ENCODE assay signal across 20 cellular contexts in the genomic region with DNA sequence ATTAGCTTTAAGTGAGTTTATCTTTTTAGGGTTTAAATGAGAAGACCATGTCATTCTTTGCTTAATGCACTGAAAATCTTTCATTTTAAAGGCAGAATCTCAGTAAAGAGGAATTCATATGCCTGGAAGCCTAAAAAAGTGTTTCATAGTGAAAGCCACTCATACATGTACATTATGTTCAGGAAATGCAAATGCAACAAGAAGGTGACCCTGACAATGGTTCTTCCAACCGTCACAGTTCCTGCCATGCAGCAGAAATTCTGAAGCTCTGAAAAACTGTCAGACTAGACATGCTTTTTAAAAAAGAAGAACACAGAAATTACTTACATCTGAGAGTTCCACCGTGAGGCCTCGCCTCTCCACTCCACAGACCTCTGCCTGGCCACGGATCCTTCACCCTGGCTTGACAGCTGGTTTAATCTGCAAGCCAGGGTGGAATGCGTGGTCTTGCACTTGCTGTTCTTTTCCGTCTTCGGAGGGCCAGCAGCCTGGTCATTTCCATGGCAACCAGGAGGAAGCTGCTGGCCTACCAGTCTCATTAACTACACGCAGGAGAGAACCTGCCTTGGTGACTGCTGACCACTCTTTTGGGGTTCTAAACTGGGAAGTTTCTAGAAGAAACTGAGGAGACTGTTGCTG. TPM values are rescaled to one million over a fixed set of nuclear protein-coding genes. Genes with fewer than 3 reads are reported as not detected.
A peak's percentile ranks its signal among the peaks of the same experiment; 100 is the strongest.
DNase-seq lines count a peak whose midpoint lies in the region; ATAC-seq, FAIRE-seq and TF ChIP-seq lines count a peak whose summit lies in the region.
"Had no signal": no experiment of that assay in that cellular context is flagged by ENCODE, and none has a peak within 500 bp of the region (broad histone marks: within the 10 kb centered on the region; RNA-seq: fewer than 3 reads in every experiment).

No MANE protein-coding gene starts in this region.

- H3K9me3 Mint-ChIP-seq in neural progenitor cell, result peaks cover 5% of the 10 kb centered on the region
- H3K9me3 Mint-ChIP-seq in activated CD4-positive, alpha-beta memory T cell treated with anti-CD3 and anti-CD28 coated beads, Interleukin-2, amount 10 ng/mL, durations not matched to agents 7 days and 5 days, result peaks cover 2% of the 10 kb centered on the region
- H3K9me3 Mint-ChIP-seq: natural killer cell had no signal

- intact Hi-C loops in endothelial cell of umbilical vein (cut with micrococcal nuclease), result no loop called here

- peaks cover 4% of the 10 kb centered on the region for H3F3A ChIP-seq in neural progenitor cell (ENCODE audit: low read depth)

- no TSS peak for BruUV-seq in endothelial cell of umbilical vein (replicated peaks; lab: Mats Ljungman, UMichigan)

- no peaks in the 10 kb centered on the region for H3K9me1 ChIP-seq in endothelial cell of umbilical vein (replicated peaks; ENCODE audit: control insufficient read depth, extremely low read depth, insufficient read depth, low read length)

- in situ Hi-C loops in GM13977 (cut with MboI; ENCODE audit: low pct_unique_long_range_greater_than_20kb, low sequenced_read_pairs, unreplicated experiment), result no loop called here

- peak overlapping the region; percentile 61 for H3K4me3 Mint-ChIP-seq in neural progenitor cell
- H3K4me3 Mint-ChIP-seq in activated CD4-positive, alpha-beta memory T cell treated with anti-CD3 and anti-CD28 coated beads, Interleukin-2, amount 10 ng/mL, durations not matched to agents 7 days and 5 days, result no peak overlapping the region
- H3K4me3 Mint-ChIP-seq: B cell, natural killer cell had no signal

- peak; percentile 18 for DNase-seq in GM13977 (ENCODE audit: low spot score)
- peak; percentile 8 for DNase-seq in NCI-H146 treated with DMSO at 0.1 percent for 48 hours (lab: John Stamatoyannopoulos, UW; ENCODE audit: unreplicated experiment)
- peak; percentile 40 for DNase-seq in endothelial cell of umbilical vein (ENCODE audit: low read depth, low spot score)
- DNase-seq in neural progenitor cell (ENCODE audit: low spot score), result peak; percentile 26
- DNase-seq in HK-2 (ENCODE audit: unreplicated experiment), result no peak
- no peak for DNase-seq in HEK293T (ENCODE audit: extremely low spot score)
- no peak for DNase-seq in activated CD4-positive, alpha-beta memory T cell treated with anti-CD3 and anti-CD28 coated beads, Interleukin-2, amount 10 ng/mL, durations not matched to agents 7 days and 5 days
- DNase-seq: activated CD4-positive, CD25-positive, alpha-beta regulatory T cell; activated naive CD4-positive, alpha-beta T cell; GM23248; lower lobe of right lung; natural killer cell; NCI-H2081; NCI-H774; stimulated activated CD4-positive, alpha-beta T cell treated with anti-CD3 and anti-CD28 coated beads, Interleukin-4, amount 100 ng/mL, for 4 hours had no signal

- peaks cover 3% of the 10 kb centered on the region for H3K27me3 Mint-ChIP-seq in neural progenitor cell (ENCODE audit: insufficient read depth, low read depth)
- H3K27me3 Mint-ChIP-seq in activated CD4-positive, alpha-beta memory T cell treated with anti-CD3 and anti-CD28 coated beads, Interleukin-2, amount 10 ng/mL, durations not matched to agents 7 days and 5 days, result no peaks in the 10 kb centered on the region

- H3K27me3 ChIP-seq in endothelial cell of umbilical vein (ENCODE audit: control insufficient read depth in 2 of 2, insufficient read depth in 2 of 2, low read length in 2 of 2), result peaks cover 0 to 1% of the 10 kb centered on the region in 2 experiments
- H3K27me3 ChIP-seq in neural progenitor cell, result no peaks in the 10 kb centered on the region

- H3K36me3 ChIP-seq in endothelial cell of umbilical vein (ENCODE audit: control insufficient read depth in 2 of 2, extremely low read depth in 1 of 2, insufficient read depth in 2 of 2, low read length in 2 of 2), result no peaks in the 10 kb centered on the region
- H3K36me3 ChIP-seq in neural progenitor cell, result no peaks in the 10 kb centered on the region
- H3K36me3 ChIP-seq: lower lobe of right lung, thoracic aorta had no signal

- ATAC-seq in GM18867 (IDR thresholded peaks at IDR 0.05; ENCODE audit: unreplicated experiment), result no peak
- ATAC-seq: lower lobe of right lung, natural killer cell had no signal

- H3K4me2 ChIP-seq in endothelial cell of umbilical vein (ENCODE audit: insufficient read depth, low read length) (no peak overlapping the region), neural progenitor cell (no peak overlapping the region)

- dilution Hi-C loops in endothelial cell of umbilical vein (cut with MboI; ENCODE audit: extremely low pct_ligation_motif_present, low sequenced_read_pairs), result no loop called here

- no peak overlapping the region for H3K4me3 ChIP-seq in endothelial cell of umbilical vein (replicated peaks in 1 of 3; ENCODE audit: insufficient read depth in 1 of 3, low read depth in 1 of 3, low read length in 3 of 3)
- H3K4me3 ChIP-seq in neural progenitor cell, result no peak overlapping the region
- H3K4me3 ChIP-seq: GM23248, lower lobe of right lung, thoracic aorta had no signal

- TF ChIP-seq CTCF in GM13977 (IDR thresholded peaks at IDR 0.05; ENCODE audit: extremely low read depth, insufficient read depth, missing control alignments) (no peak), endothelial cell of umbilical vein (IDR thresholded peaks at IDR 0.05; ENCODE audit: extremely low read depth in 1 of 2, insufficient read depth in 1 of 2, low read depth in 1 of 2, low read length in 2 of 2) (no peak), neural progenitor cell (IDR thresholded peaks at IDR 0.05) (no peak)

- peak overlapping the region; percentile 71 for H3K27ac Mint-ChIP-seq in neural progenitor cell
- H3K27ac Mint-ChIP-seq in activated CD4-positive, alpha-beta memory T cell treated with anti-CD3 and anti-CD28 coated beads, Interleukin-2, amount 10 ng/mL, durations not matched to agents 7 days and 5 days, result no peak overlapping the region
- H3K27ac Mint-ChIP-seq: B cell, natural killer cell had no signal

- FAIRE-seq in endothelial cell of umbilical vein (lab: Jason Lieb, UNC), result no peak
- FAIRE-seq: astrocyte, D721Med had no signal

- H3K79me2 ChIP-seq in endothelial cell of umbilical vein (ENCODE audit: control insufficient read depth, insufficient read depth, low read length) (no peaks in the 10 kb centered on the region), neural progenitor cell (ENCODE audit: low read depth) (no peaks in the 10 kb centered on the region)

- POLR2A ChIA-PET in endothelial cell of umbilical vein (lab: Charles Lee), result no interaction called here
- POLR2A ChIA-PET in HEK293T (lab: Yijun Ruan, JAX), result interaction anchor here (0.7 kb wide), 1 partner anchor 42 kb away, joined by 3 read pairs; a partner anchor contains a TSS
- POLR2A ChIA-PET in activated CD4-positive, alpha-beta memory T cell treated with anti-CD3 and anti-CD28 coated beads, Interleukin-2, amount 10 ng/mL, durations not matched to agents 7 days and 5 days (lab: Charles Lee), result no interaction called here

- H3K9me3 ChIP-seq in endothelial cell of umbilical vein (replicated peaks; ENCODE audit: control insufficient read depth, insufficient read depth, low read length) (no peaks in the 10 kb centered on the region), neural progenitor cell (ENCODE audit: low read depth) (no peaks in the 10 kb centered on the region)
- H3K9me3 ChIP-seq: thoracic aorta had no signal

- H3K36me3 Mint-ChIP-seq in neural progenitor cell, result peaks cover 3% of the 10 kb centered on the region
- H3K36me3 Mint-ChIP-seq in activated CD4-positive, alpha-beta memory T cell treated with anti-CD3 and anti-CD28 coated beads, Interleukin-2, amount 10 ng/mL, durations not matched to agents 7 days and 5 days (ENCODE audit: low read depth), result no peaks in the 10 kb centered on the region
- H3K36me3 Mint-ChIP-seq: natural killer cell had no signal

- H3K27ac ChIP-seq in endothelial cell of umbilical vein (ENCODE audit: insufficient read depth, low read depth, low read length), result no peak overlapping the region
- no peak overlapping the region for H3K27ac ChIP-seq in neural progenitor cell
- H3K27ac ChIP-seq: GM23248, lower lobe of right lung, thoracic aorta had no signal

- no peak overlapping the region for H3K9ac ChIP-seq in endothelial cell of umbilical vein (replicated peaks; ENCODE audit: extremely low read depth, insufficient read depth, low read length)
- H3K9ac ChIP-seq in neural progenitor cell, result no peak overlapping the region
- H3K9ac ChIP-seq: GM23248 had no signal

- CTCF ChIA-PET in endothelial cell of umbilical vein (lab: Charles Lee), result interaction anchor here (1.0 to 1.1 kb wide), 2 partner anchors 13 kb away, joined by 3 to 4 read pairs; no protein-coding TSS in a partner anchor
- CTCF ChIA-PET in HEK293T (lab: Yijun Ruan, JAX), result interaction anchor here (1.1 kb wide), 1 partner anchor 42 kb away, joined by 3 read pairs; a partner anchor contains a TSS
- CTCF ChIA-PET in activated CD4-positive, alpha-beta memory T cell treated with anti-CD3 and anti-CD28 coated beads, Interleukin-2, amount 10 ng/mL, durations not matched to agents 7 days and 5 days (lab: Charles Lee), result no interaction called here

- H4K20me1 ChIP-seq in endothelial cell of umbilical vein (replicated peaks; ENCODE audit: control insufficient read depth, extremely low read depth, insufficient read depth, low read length), result no peaks in the 10 kb centered on the region
- H4K20me1 ChIP-seq in neural progenitor cell (ENCODE audit: low read depth), result no peaks in the 10 kb centered on the region

- no peaks in the 10 kb centered on the region for H3K4me1 ChIP-seq in endothelial cell of umbilical vein (ENCODE audit: control insufficient read depth, extremely low read depth, insufficient read depth, low read length)
- H3K4me1 ChIP-seq in neural progenitor cell, result peaks cover 5% of the 10 kb centered on the region

- H2AFZ ChIP-seq in endothelial cell of umbilical vein (ENCODE audit: low read depth, low read length), result no peak overlapping the region
- H2AFZ ChIP-seq in neural progenitor cell (replicated peaks), result no peak overlapping the region
- H2AFZ ChIP-seq: GM23248 had no signal

- no peak for TF ChIP-seq POLR2A in endothelial cell of umbilical vein (IDR thresholded peaks at IDR 0.05; ENCODE audit: low read depth, low read length)

- H3K4me1 Mint-ChIP-seq in neural progenitor cell, result peaks cover 49% of the 10 kb centered on the region
- H3K4me1 Mint-ChIP-seq in activated CD4-positive, alpha-beta memory T cell treated with anti-CD3 and anti-CD28 coated beads, Interleukin-2, amount 10 ng/mL, durations not matched to agents 7 days and 5 days, result no peaks in the 10 kb centered on the region
- H3K4me1 Mint-ChIP-seq: B cell, natural killer cell had no signal

RNA-seq across cellular contexts. Expression of a gene that starts 41.8 kb away (rescaled TPM):
- total RNA-seq in endothelial cell of umbilical vein (40.0 and 42.1 TPM in 2 replicates), neural progenitor cell (ENCODE audit: low replicate concordance) (121 and 193 TPM in 2 replicates)
- polyA plus RNA-seq in endothelial cell of umbilical vein, result 7.2 and 9.4 TPM in 2 replicates
- 5.5 and 7.3 TPM in 2 replicates for polyA plus RNA-seq in endothelial cell of umbilical vein (2011; cell fraction: cytosol; rRNA removed)
- polyA plus RNA-seq in endothelial cell of umbilical vein (2011; cell fraction: nucleus; rRNA removed), result 123 and 162 TPM in 2 replicates
- 26.5 and 30.9 TPM in 2 replicates for polyA plus RNA-seq in endothelial cell of umbilical vein (2012)
- polyA minus RNA-seq in endothelial cell of umbilical vein, result 17.7 and 22.6 TPM in 2 replicates
- 10.3 TPM for polyA minus RNA-seq in endothelial cell of umbilical vein (2011; cell fraction: cytosol; rRNA and poly(A)+ RNA removed)
- polyA minus RNA-seq in endothelial cell of umbilical vein (2011; cell fraction: nucleus; rRNA and poly(A)+ RNA removed), result 80.6 and 104 TPM in 2 replicates
- 10 to 100 TPM; 46.1 to 47.9 TPM for total RNA-seq in activated CD4-positive, alpha-beta memory T cell treated with anti-CD3 and anti-CD28 coated beads, Interleukin-2, amount 10 ng/mL, durations not matched to agents 7 days and 5 days

Comparison
In these comparisons a context has a peak if more than half of its experiments do, and no peak if none do; other contexts are left out.
1. DNase-seq: peak in GM13977 (single experiment), NCI-H146 treated with DMSO at 0.1 percent for 48 hours (single experiment), endothelial cell of umbilical vein (single experiment) and neural progenitor cell (single experiment); none in HK-2 (single experiment), HEK293T (single experiment) and activated CD4-positive, alpha-beta memory T cell treated with anti-CD3 and anti-CD28 coated beads, Interleukin-2, amount 10 ng/mL, durations not matched to agents 7 days and 5 days (single experiment).